In the genomic region with DNA sequence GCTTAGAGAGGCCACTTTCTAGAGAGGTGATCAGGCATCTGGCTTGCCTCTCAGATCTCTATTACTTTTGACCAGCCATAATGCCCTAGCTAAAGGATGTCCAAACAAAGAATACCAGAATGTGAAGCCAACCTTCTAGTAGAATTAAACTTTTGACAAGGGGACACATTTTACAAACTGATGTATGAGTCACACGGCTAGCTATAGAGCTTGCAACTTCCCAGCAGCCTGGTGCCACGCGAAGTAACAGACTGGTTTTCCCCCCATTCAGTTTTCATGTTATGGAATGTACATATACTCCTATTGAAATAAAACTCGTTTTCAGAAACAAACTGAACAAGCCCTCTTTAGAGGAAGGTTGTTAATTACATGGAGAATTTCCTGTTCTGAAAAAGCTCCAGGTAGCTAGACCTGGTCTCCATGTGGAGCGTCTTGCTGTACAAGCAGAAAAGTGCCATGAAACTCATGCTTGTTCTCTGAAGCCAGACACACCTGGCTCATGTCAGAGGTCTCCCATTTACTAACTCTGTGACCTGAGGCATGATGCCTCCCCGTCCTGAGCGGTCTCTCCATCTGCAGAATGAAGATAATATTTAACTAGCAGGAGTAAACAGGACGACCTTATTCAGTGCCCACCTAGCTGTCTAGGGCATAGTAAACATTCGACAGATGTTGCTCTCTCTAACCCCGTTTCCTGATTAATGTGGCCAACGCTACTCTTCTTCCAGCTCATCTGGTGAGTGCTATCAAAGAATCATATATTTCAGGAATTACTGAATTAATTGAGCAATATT, we compare ENCODE assay signal across 27 cellular contexts.
"Had no signal": no experiment of that assay in that cellular context is flagged by ENCODE, and none has a peak within 500 bp of the region (broad histone marks: within the 10 kb centered on the region; RNA-seq: fewer than 3 reads in every experiment).

No MANE protein-coding gene starts in this region.

- DNase-seq: activated CD4-positive, alpha-beta memory T cell treated with anti-CD3 and anti-CD28 coated beads, Interleukin-2, amount 10 ng/mL, durations not matched to agents 7 days and 5 days; activated CD4-positive, alpha-beta T cell treated with anti-CD3 and anti-CD28 coated beads for 1 hour; activated CD4-positive, alpha-beta T cell treated with anti-CD3 and anti-CD28 coated beads, Interleukin-2, amount 10 ng/mL, durations not matched to agents 7 days and 5 days; activated gamma-delta T cell treated with Interleukin-2 at 50 U/mL for 16 hours; activated naive CD8-positive, alpha-beta T cell treated with anti-CD3 and anti-CD28 coated beads, Interleukin-2, amount 50 U/mL, for 24 hours; activated T-cell treated with anti-CD3 and anti-CD28 coated beads, Interleukin-2, amount 50 U/mL, for 4 hours; dermis blood vessel endothelial cell; effector CD4-positive, alpha-beta T cell; foreskin keratinocyte; left ventricle myocardium inferior; nephron progenitor cell; ovary; small intestine; stimulated activated CD4-positive, alpha-beta T cell treated with anti-CD3 and anti-CD28 coated beads, Interleukin-4, amount 100 ng/mL, for 24 hours; stimulated activated naive CD8-positive, alpha-beta T cell treated with anti-CD3 and anti-CD28 coated beads, Interleukin-15, amount 100 ng/mL, for 72 hours; substantia nigra; T-helper 17 cell; upper lobe of right lung had no signal

- H3K27me3 Mint-ChIP-seq: progenitor cell of endocrine pancreas had no signal

- ATAC-seq: activated naive CD8-positive, alpha-beta T cell treated with anti-CD3 and anti-CD28 coated beads, Interleukin-2, amount 50 U/mL, for 24 hours; activated T-cell treated with anti-CD3 and anti-CD28 coated beads, Interleukin-2, amount 50 U/mL, for 4 hours; activated T-helper 17 cell treated with anti-CD3 and anti-CD28 coated beads, Interleukin-2, amount 50 U/mL, for 72 hours; foreskin keratinocyte; sciatic nerve; stimulated activated effector memory CD8-positive, alpha-beta T cell treated with anti-CD3 and anti-CD28 coated beads, Interleukin-12 subunit alpha, Interleukin-12 subunit beta, amount 100 ng/mL, for 72 hours; stimulated activated naive CD8-positive, alpha-beta T cell treated with anti-CD3 and anti-CD28 coated beads, Interleukin-15, amount 100 ng/mL, for 72 hours; T-helper 17 cell; upper lobe of right lung; WTC11 had no signal

- H3K27ac Mint-ChIP-seq: activated CD4-positive, alpha-beta memory T cell treated with anti-CD3 and anti-CD28 coated beads, Interleukin-2, amount 10 ng/mL, durations not matched to agents 7 days and 5 days; activated CD4-positive, alpha-beta T cell treated with anti-CD3 and anti-CD28 coated beads, Interleukin-2, amount 10 ng/mL, durations not matched to agents 7 days and 5 days; activated naive CD4-positive, alpha-beta T cell treated with anti-CD3 and anti-CD28 coated beads, Interleukin-2, amount 50 U/mL, for 24 hours; activated naive CD8-positive, alpha-beta T cell treated with anti-CD3 and anti-CD28 coated beads, Interleukin-2, amount 50 U/mL, for 24 hours; activated T-helper 17 cell treated with anti-CD3 and anti-CD28 coated beads, Interleukin-2, amount 50 U/mL, for 72 hours; stimulated activated effector memory CD8-positive, alpha-beta T cell treated with anti-CD3 and anti-CD28 coated beads, Interleukin-12 subunit alpha, Interleukin-12 subunit beta, amount 100 ng/mL, for 72 hours; T-helper 17 cell; WTC11 had no signal

- H3K9me3 Mint-ChIP-seq: activated CD4-positive, alpha-beta memory T cell treated with anti-CD3 and anti-CD28 coated beads, Interleukin-2, amount 10 ng/mL, durations not matched to agents 7 days and 5 days; activated CD4-positive, alpha-beta T cell treated with anti-CD3 and anti-CD28 coated beads, Interleukin-2, amount 10 ng/mL, durations not matched to agents 7 days and 5 days; activated naive CD4-positive, alpha-beta T cell treated with anti-CD3 and anti-CD28 coated beads, Interleukin-2, amount 50 U/mL, for 24 hours; activated naive CD8-positive, alpha-beta T cell treated with anti-CD3 and anti-CD28 coated beads, Interleukin-2, amount 50 U/mL, for 24 hours; activated T-cell treated with anti-CD3 and anti-CD28 coated beads, Interleukin-2, amount 50 U/mL, for 4 hours; central memory CD8-positive, alpha-beta T cell; nephron progenitor cell; stimulated activated effector memory CD8-positive, alpha-beta T cell treated with anti-CD3 and anti-CD28 coated beads, Interleukin-12 subunit alpha, Interleukin-12 subunit beta, amount 100 ng/mL, for 72 hours; stimulated activated naive CD8-positive, alpha-beta T cell treated with anti-CD3 and anti-CD28 coated beads, Interleukin-15, amount 100 ng/mL, for 72 hours; WTC11 had no signal

- H3K4me3 Mint-ChIP-seq: activated CD4-positive, alpha-beta memory T cell treated with anti-CD3 and anti-CD28 coated beads, Interleukin-2, amount 10 ng/mL, durations not matched to agents 7 days and 5 days; activated CD4-positive, alpha-beta T cell treated with anti-CD3 and anti-CD28 coated beads, Interleukin-2, amount 10 ng/mL, durations not matched to agents 7 days and 5 days; activated naive CD4-positive, alpha-beta T cell treated with anti-CD3 and anti-CD28 coated beads, Interleukin-2, amount 50 U/mL, for 24 hours; activated naive CD8-positive, alpha-beta T cell treated with anti-CD3 and anti-CD28 coated beads, Interleukin-2, amount 50 U/mL, for 24 hours; activated T-cell treated with anti-CD3 and anti-CD28 coated beads, Interleukin-2, amount 50 U/mL, for 4 hours; activated T-helper 17 cell treated with anti-CD3 and anti-CD28 coated beads, Interleukin-2, amount 50 U/mL, for 72 hours; central memory CD8-positive, alpha-beta T cell; nephron progenitor cell; stimulated activated effector memory CD8-positive, alpha-beta T cell treated with anti-CD3 and anti-CD28 coated beads, Interleukin-12 subunit alpha, Interleukin-12 subunit beta, amount 100 ng/mL, for 72 hours; stimulated activated naive CD8-positive, alpha-beta T cell treated with anti-CD3 and anti-CD28 coated beads, Interleukin-15, amount 100 ng/mL, for 72 hours; T-helper 17 cell; WTC11 had no signal

- H3K27ac ChIP-seq: esophagus muscularis mucosa, foreskin keratinocyte, left ventricle myocardium inferior, ovary, upper lobe of right lung had no signal

- H3K4me3 ChIP-seq: esophagus muscularis mucosa, left ventricle myocardium inferior, lung, ovary, upper lobe of right lung had no signal

- H3K36me3 Mint-ChIP-seq: stimulated activated effector memory CD8-positive, alpha-beta T cell treated with anti-CD3 and anti-CD28 coated beads, Interleukin-12 subunit alpha, Interleukin-12 subunit beta, amount 100 ng/mL, for 72 hours; WTC11 had no signal

- H3K4me1 Mint-ChIP-seq: activated CD4-positive, alpha-beta memory T cell treated with anti-CD3 and anti-CD28 coated beads, Interleukin-2, amount 10 ng/mL, durations not matched to agents 7 days and 5 days; activated CD4-positive, alpha-beta T cell treated with anti-CD3 and anti-CD28 coated beads, Interleukin-2, amount 10 ng/mL, durations not matched to agents 7 days and 5 days; activated naive CD4-positive, alpha-beta T cell treated with anti-CD3 and anti-CD28 coated beads, Interleukin-2, amount 50 U/mL, for 24 hours; activated naive CD8-positive, alpha-beta T cell treated with anti-CD3 and anti-CD28 coated beads, Interleukin-2, amount 50 U/mL, for 24 hours; activated T-helper 17 cell treated with anti-CD3 and anti-CD28 coated beads, Interleukin-2, amount 50 U/mL, for 72 hours; central memory CD8-positive, alpha-beta T cell; stimulated activated effector memory CD8-positive, alpha-beta T cell treated with anti-CD3 and anti-CD28 coated beads, Interleukin-12 subunit alpha, Interleukin-12 subunit beta, amount 100 ng/mL, for 72 hours; T-helper 17 cell had no signal

- H3K36me3 ChIP-seq: ovary had no signal

- H3K27me3 ChIP-seq: esophagus muscularis mucosa, foreskin keratinocyte, ovary, upper lobe of right lung had no signal

- H3K9me3 ChIP-seq: esophagus muscularis mucosa, left ventricle myocardium inferior, ovary, upper lobe of right lung had no signal
